24 cellular contexts compared by ENCODE assay signal in genomic region chrX:47168495-47169073, GRCh38. TPM values are rescaled to one million over a fixed set of nuclear protein-coding genes. Genes with fewer than 3 reads are reported as not detected.
A peak's percentile ranks its signal among the peaks of the same experiment; 100 is the strongest.
DNase-seq lines count a peak whose midpoint lies in the region; ATAC-seq, FAIRE-seq and TF ChIP-seq lines count a peak whose summit lies in the region.
"Had no signal": no experiment of that assay in that cellular context is flagged by ENCODE, and none has a peak within 500 bp of the region (broad histone marks: within the 10 kb centered on the region; RNA-seq: fewer than 3 reads in every experiment).

No MANE protein-coding gene starts in this region.

- H3K36me3 ChIP-seq in kidney (ENCODE audit: control insufficient read depth in 1 of 2, insufficient read depth in 2 of 2, low read length in 2 of 2) (peaks cover 0 to 18% of the 10 kb centered on the region in 2 donors), suprapubic skin (peaks cover 30% of the 10 kb centered on the region)

- TF ChIP-seq POLR2A in suprapubic skin (IDR thresholded peaks at IDR 0.05), result no peak

- H3K9me3 ChIP-seq in kidney (ENCODE audit: control insufficient read depth in 1 of 2, low read length in 2 of 2), result no peaks in the 10 kb centered on the region
- no peaks in the 10 kb centered on the region for H3K9me3 ChIP-seq in suprapubic skin

- no peak for TF ChIP-seq EP300 in suprapubic skin (IDR thresholded peaks at IDR 0.05)

- no peak for ATAC-seq in activated T-helper 17 cell treated with anti-CD3 and anti-CD28 coated beads, Interleukin-2, amount 50 U/mL, for 72 hours (replicated peaks)
- no peak for ATAC-seq in GM18909 (IDR thresholded peaks at IDR 0.05; ENCODE audit: poor library complexity, unreplicated experiment)

- peaks cover 67% of the 10 kb centered on the region for H3K36me3 Mint-ChIP-seq in activated T-helper 17 cell treated with anti-CD3 and anti-CD28 coated beads, Interleukin-2, amount 50 U/mL, for 72 hours (ENCODE audit: low read depth)

- H3K27me3 Mint-ChIP-seq in activated T-helper 17 cell treated with anti-CD3 and anti-CD28 coated beads, Interleukin-2, amount 50 U/mL, for 72 hours, result no peaks in the 10 kb centered on the region
- H3K27me3 Mint-ChIP-seq: CD4-positive, alpha-beta memory T cell had no signal

- H3K27ac ChIP-seq in kidney (ENCODE audit: low read depth in 2 of 2, low read length in 2 of 2), result no peak overlapping the region
- H3K27ac ChIP-seq in suprapubic skin, result no peak overlapping the region
- H3K27ac ChIP-seq: BLaER1, GM23248 had no signal

- peak overlapping the region; percentile 56 for H3K27ac Mint-ChIP-seq in activated T-helper 17 cell treated with anti-CD3 and anti-CD28 coated beads, Interleukin-2, amount 50 U/mL, for 72 hours

- no peaks in the 10 kb centered on the region for H3K27me3 ChIP-seq in suprapubic skin

- no peak for FAIRE-seq in kidney (lab: Jason Lieb, UNC)
- FAIRE-seq: A204.1, GM19239, HTR-8/SVneo had no signal

- peaks cover 4% of the 10 kb centered on the region for H3K4me1 Mint-ChIP-seq in activated T-helper 17 cell treated with anti-CD3 and anti-CD28 coated beads, Interleukin-2, amount 50 U/mL, for 72 hours

- no peak overlapping the region for H3K4me3 Mint-ChIP-seq in activated T-helper 17 cell treated with anti-CD3 and anti-CD28 coated beads, Interleukin-2, amount 50 U/mL, for 72 hours
- H3K4me3 Mint-ChIP-seq: CD4-positive, alpha-beta memory T cell had no signal

- WGBS in suprapubic skin, result 80% methylated on average over 6 of the region's 6 CpGs

- no peak overlapping the region for H3K9ac ChIP-seq in kidney (ENCODE audit: low read length in 2 of 2)
- H3K9ac ChIP-seq: BLaER1, GM23248 had no signal

- no peak overlapping the region for H3K4me3 ChIP-seq in kidney (ENCODE audit: low read length in 2 of 2)
- no peak overlapping the region for H3K4me3 ChIP-seq in suprapubic skin
- H3K4me3 ChIP-seq: BLaER1, GM23248 had no signal

- H3K4me1 ChIP-seq in kidney (ENCODE audit: control insufficient read depth in 1 of 2, insufficient read depth in 1 of 2, low read depth in 1 of 2, low read length in 2 of 2) (no peaks in the 10 kb centered on the region), suprapubic skin (no peaks in the 10 kb centered on the region)
- H3K4me1 ChIP-seq: BLaER1 had no signal

- intact Hi-C loops in kidney (cut with DNase I), result no loop called here

- TF ChIP-seq CTCF in kidney (IDR thresholded peaks at IDR 0.05; ENCODE audit: borderline replicate concordance, extremely low read depth, insufficient read depth), result no peak
- no peak for TF ChIP-seq CTCF in suprapubic skin (IDR thresholded peaks at IDR 0.05)

- DNase-seq in activated CD8-positive, alpha-beta memory T cell treated with anti-CD3 and anti-CD28 coated beads, Interleukin-2, amount 50 U/mL, for 48 hours, result peak; percentile 6
- no peak for DNase-seq in activated CD8-positive, alpha-beta memory T cell treated with anti-CD3 and anti-CD28 coated beads for 24 hours
- DNase-seq in kidney, result peak; percentile 15
- DNase-seq in suprapubic skin (ENCODE audit: low spot score in 2 of 2), result peak; percentile 21
- DNase-seq in T1000 (lab: John Stamatoyannopoulos, UW), result no peak
- DNase-seq in activated gamma-delta T cell (lab: John Stamatoyannopoulos, UW), result no peak
- DNase-seq: CD4-positive, alpha-beta memory T cell; DMS153; GDM1; GM23248; HCEC 1CT; IMR-90; NCI-H1417; NCI-H187; NCI-H2107; NCI-H510A; NCI-H82; OCI-M1 had no signal

- no peaks in the 10 kb centered on the region for H3K9me3 Mint-ChIP-seq in activated T-helper 17 cell treated with anti-CD3 and anti-CD28 coated beads, Interleukin-2, amount 50 U/mL, for 72 hours

RNA-seq across cellular contexts. Expression of gene RBM10, which starts 23.6 kb away (rescaled TPM):
- total RNA-seq in activated T-helper 17 cell treated with anti-CD3 and anti-CD28 coated beads, Interleukin-2, amount 50 U/mL, for 72 hours, result 10 to 100 TPM; 54.3 to 57.9 TPM
- total RNA-seq in kidney (31.7 TPM), suprapubic skin (10 to 100 TPM; 27.9 to 33.1 (median 30.2) TPM)
- polyA plus RNA-seq in kidney (ENCODE audit: insufficient read depth, low read depth, low replicate concordance), result 27.5 TPM

RNA-seq across cellular contexts. Expression of gene NDUFB11, which starts 24.1 kb away (rescaled TPM):
- total RNA-seq in activated T-helper 17 cell treated with anti-CD3 and anti-CD28 coated beads, Interleukin-2, amount 50 U/mL, for 72 hours, result 10 to 100 TPM; 72.3 to 94.4 TPM
- total RNA-seq in kidney (70.7 TPM), suprapubic skin (10 to 100 TPM; 28.0 to 67.3 (median 51.7) TPM)
- polyA plus RNA-seq in kidney (ENCODE audit: insufficient read depth, low read depth, low replicate concordance), result 215 TPM

RNA-seq across cellular contexts. Expression of gene UBA1, which starts 25.0 kb away (rescaled TPM):
- total RNA-seq in activated T-helper 17 cell treated with anti-CD3 and anti-CD28 coated beads, Interleukin-2, amount 50 U/mL, for 72 hours, result 100 to 1,000 TPM; 227 to 255 TPM
- total RNA-seq in kidney (218 TPM), suprapubic skin (100 to 1,000 TPM; 146 to 186 (median 157) TPM)
- 155 TPM for polyA plus RNA-seq in kidney (ENCODE audit: insufficient read depth, low read depth, low replicate concordance)

RNA-seq across cellular contexts. Expression of gene CDK16, which starts 49.9 kb away (rescaled TPM):
- 10 to 100 TPM; 58.3 to 71.5 TPM for total RNA-seq in activated T-helper 17 cell treated with anti-CD3 and anti-CD28 coated beads, Interleukin-2, amount 50 U/mL, for 72 hours
- total RNA-seq in kidney (96.1 TPM), suprapubic skin (10 to 100 TPM; 70.5 to 90.1 (median 88.0) TPM)
- 89.1 TPM for polyA plus RNA-seq in kidney (ENCODE audit: insufficient read depth, low read depth, low replicate concordance)

Comparison
In these comparisons a context has a peak if more than half of its experiments do, and no peak if none do; other contexts are left out.
1. DNase-seq: peak in activated CD8-positive, alpha-beta memory T cell treated with anti-CD3 and anti-CD28 coated beads, Interleukin-2, amount 50 U/mL, for 48 hours (single experiment), kidney (single experiment) and suprapubic skin (2 of 2); none in activated CD8-positive, alpha-beta memory T cell treated with anti-CD3 and anti-CD28 coated beads for 24 hours (single experiment), T1000 (single experiment) and activated gamma-delta T cell (single experiment).